ENCODE assay signal across 1 cellular context in the genomic region with DNA sequence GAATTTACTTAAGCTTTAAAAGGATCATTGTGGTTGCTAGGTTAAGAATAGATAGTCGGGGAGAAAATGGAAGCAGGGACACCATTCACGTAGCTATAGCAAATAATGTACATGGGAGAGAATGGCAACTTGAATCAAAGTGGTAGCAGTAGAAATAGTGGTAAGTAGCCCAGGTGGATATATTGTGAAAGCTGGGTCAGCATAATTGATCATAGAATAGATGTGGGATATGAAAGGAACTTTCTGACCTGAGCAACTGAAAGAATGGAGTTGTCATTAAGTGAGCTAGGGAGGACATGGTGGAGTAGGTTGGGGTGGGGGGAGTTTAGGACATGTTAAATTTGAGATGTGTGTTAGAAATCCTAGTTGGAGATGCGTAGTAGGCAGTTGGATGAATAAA.
TF ChIP-seq lines count a peak whose summit lies in the region.

No MANE protein-coding gene starts in this region.

TF ChIP-seq in HCT116, 20 proteins besides CTCF, POLR2A, EP300 and RAD21:
- TF ChIP-seq, protein P1, sequence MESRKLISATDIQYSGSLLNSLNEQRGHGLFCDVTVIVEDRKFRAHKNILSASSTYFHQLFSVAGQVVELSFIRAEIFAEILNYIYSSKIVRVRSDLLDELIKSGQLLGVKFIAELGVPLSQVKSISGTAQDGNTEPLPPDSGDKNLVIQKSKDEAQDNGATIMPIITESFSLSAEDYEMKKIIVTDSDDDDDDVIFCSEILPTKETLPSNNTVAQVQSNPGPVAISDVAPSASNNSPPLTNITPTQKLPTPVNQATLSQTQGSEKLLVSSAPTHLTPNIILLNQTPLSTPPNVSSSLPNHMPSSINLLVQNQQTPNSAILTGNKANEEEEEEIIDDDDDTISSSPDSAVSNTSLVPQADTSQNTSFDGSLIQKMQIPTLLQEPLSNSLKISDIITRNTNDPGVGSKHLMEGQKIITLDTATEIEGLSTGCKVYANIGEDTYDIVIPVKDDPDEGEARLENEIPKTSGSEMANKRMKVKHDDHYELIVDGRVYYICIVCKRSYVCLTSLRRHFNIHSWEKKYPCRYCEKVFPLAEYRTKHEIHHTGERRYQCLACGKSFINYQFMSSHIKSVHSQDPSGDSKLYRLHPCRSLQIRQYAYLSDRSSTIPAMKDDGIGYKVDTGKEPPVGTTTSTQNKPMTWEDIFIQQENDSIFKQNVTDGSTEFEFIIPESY (IDR thresholded peaks at IDR 0.05; ENCODE audit: extremely low read depth, insufficient replicate concordance, low read length) = no peak
- TF ChIP-seq SRF (IDR thresholded peaks at IDR 0.05; ENCODE audit: low read depth) (no peak), EZH2phosphoT487 (IDR thresholded peaks at IDR 0.05; ENCODE audit: borderline replicate concordance) (no peak), SIN3A (IDR thresholded peaks at IDR 0.05; ENCODE audit: low read depth) (no peak), ELF1 (IDR thresholded peaks at IDR 0.05; ENCODE audit: borderline replicate concordance, low read depth) (no peak), JUND (IDR thresholded peaks at IDR 0.05) (no peak), ZNF274 (IDR thresholded peaks at IDR 0.05; ENCODE audit: low read depth, low read length) (no peak), CBX3 (IDR thresholded peaks at IDR 0.05; ENCODE audit: low read depth) (no peak), ZFX (IDR thresholded peaks at IDR 0.05) (no peak), POLR2AphosphoS5 (IDR thresholded peaks at IDR 0.05; ENCODE audit: low read depth, low read length) (no peak), MAX (IDR thresholded peaks at IDR 0.05) (no peak)
- TF ChIP-seq, protein P2, sequence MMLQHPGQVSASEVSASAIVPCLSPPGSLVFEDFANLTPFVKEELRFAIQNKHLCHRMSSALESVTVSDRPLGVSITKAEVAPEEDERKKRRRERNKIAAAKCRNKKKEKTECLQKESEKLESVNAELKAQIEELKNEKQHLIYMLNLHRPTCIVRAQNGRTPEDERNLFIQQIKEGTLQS (IDR thresholded peaks at IDR 0.05) = no peak
TF ChIP-seq in HCT116: peak in this region for 0.
